Comparison of ENCODE assay signal across 21 cellular contexts in genomic region chr22:46408568-46409506, GRCh38.
DNase-seq lines count a peak whose midpoint lies in the region; ATAC-seq and TF ChIP-seq lines count a peak whose summit lies in the region.
"Had no signal": no experiment of that assay in that cellular context is flagged by ENCODE, and none has a peak within 500 bp of the region (broad histone marks: within the 10 kb centered on the region; RNA-seq: fewer than 3 reads in every experiment).

No MANE protein-coding gene starts in this region.

- peaks cover 0 to 12% (median 4%) of the 10 kb centered on the region in 9 donors for H3K4me1 ChIP-seq in heart right ventricle
- no peaks in the 10 kb centered on the region for H3K4me1 ChIP-seq in colonic mucosa
- no peaks in the 10 kb centered on the region for H3K4me1 ChIP-seq in spleen
- H3K4me1 ChIP-seq: BLaER1 treated with 17β-estradiol and CSF1 and Interleukin-3, amounts not matched to agents 10 nM and 100 nM had no signal

- TF ChIP-seq POLR2A in spleen (IDR thresholded peaks at IDR 0.05) = no peak

- no peak overlapping the region for H3K4me3 Mint-ChIP-seq in WTC11
- H3K4me3 Mint-ChIP-seq in stimulated activated effector memory CD8-positive, alpha-beta T cell treated with anti-CD3 and anti-CD28 coated beads, Interleukin-12 subunit alpha, Interleukin-12 subunit beta, amount 100 ng/mL, for 72 hours = no peak overlapping the region
- no peak overlapping the region for H3K4me3 Mint-ChIP-seq in T-helper 17 cell
- H3K4me3 Mint-ChIP-seq: CD8-positive, alpha-beta T cell had no signal

- H3K27ac ChIP-seq in heart right ventricle (no peak overlapping the region), colonic mucosa (no peak overlapping the region), spleen (no peak overlapping the region)
- H3K27ac ChIP-seq: 22Rv1; BLaER1 treated with 17β-estradiol and CSF1 and Interleukin-3, amounts not matched to agents 10 nM and 100 nM had no signal

- H3K27ac Mint-ChIP-seq in WTC11 (no peak overlapping the region), T-helper 17 cell (no peak overlapping the region)
- H3K27ac Mint-ChIP-seq in stimulated activated effector memory CD8-positive, alpha-beta T cell treated with anti-CD3 and anti-CD28 coated beads, Interleukin-12 subunit alpha, Interleukin-12 subunit beta, amount 100 ng/mL, for 72 hours = no peak overlapping the region
- H3K27ac Mint-ChIP-seq: CD8-positive, alpha-beta T cell had no signal

- intact Hi-C loops in left cardiac atrium (cut with DNase I) = no loop called here
- intact Hi-C loops in heart right ventricle (cut with DNase I) = loop anchor here in 1 of 10 donors (10.0 kb wide), 1 partner anchor 126 kb away; the partner anchor contains the start of gene CELSR1
- intact Hi-C loops in colonic mucosa (cut with DNase I) = no loop called here
- intact Hi-C loops in spleen (cut with DNase I; ENCODE audit: low total_unique reads) = no loop called here

- H3K27me3 ChIP-seq in heart right ventricle = peaks cover 0 to 3% (median 0%) of the 10 kb centered on the region in 7 donors
- no peaks in the 10 kb centered on the region for H3K27me3 ChIP-seq in colonic mucosa
- no peaks in the 10 kb centered on the region for H3K27me3 ChIP-seq in spleen (replicated peaks in 1 of 7)
- H3K27me3 ChIP-seq: BLaER1 treated with 17β-estradiol and CSF1 and Interleukin-3, amounts not matched to agents 10 nM and 100 nM had no signal

- DNase-seq in left cardiac atrium (peak; percentile 20), heart right ventricle (no peak), WTC11 (ENCODE audit: low spot score) (no peak), kidney tubule cell (ENCODE audit: low spot score) (peak; percentile 23), T-helper 17 cell (no peak), colonic mucosa (no peak), spleen (no peak)
- DNase-seq in stimulated activated effector memory CD8-positive, alpha-beta T cell treated with anti-CD3 and anti-CD28 coated beads, Interleukin-12 subunit alpha, Interleukin-12 subunit beta, amount 100 ng/mL, for 72 hours (ENCODE audit: low spot score in 2 of 2) = no peak
- DNase-seq: ACHN; CD8-positive, alpha-beta T cell; DND-41; HCEC 1CT; Kasumi-1; NCI-H1694 treated with DMSO at 0.1 percent for 48 hours; NCI-H2081 treated with DMSO at 0.1 percent for 48 hours; NCI-H446 treated with DMSO at 0.1 percent for 48 hours; NCI-H526 treated with DMSO at 0.1 percent for 48 hours; OCI-M1; Right ventricle myocardium superior had no signal

- TF ChIP-seq CTCF in heart right ventricle (IDR thresholded peaks at IDR 0.05) (no peak), WTC11 (IDR thresholded peaks at IDR 0.05) (no peak), colonic mucosa (IDR thresholded peaks at IDR 0.05) (no peak), spleen (IDR thresholded peaks at IDR 0.05 in 8 of 11, conservative IDR thresholded peaks at IDR 0.05 in 3 of 11) (no peak)

- H3K27me3 Mint-ChIP-seq in WTC11 (ENCODE audit: low read depth) (no peaks in the 10 kb centered on the region), T-helper 17 cell (peaks cover 6% of the 10 kb centered on the region)

- H3K4me3 ChIP-seq in heart right ventricle (no peak overlapping the region), colonic mucosa (no peak overlapping the region), spleen (no peak overlapping the region)
- H3K4me3 ChIP-seq: BLaER1 treated with 17β-estradiol and CSF1 and Interleukin-3, amounts not matched to agents 10 nM and 100 nM had no signal

- 82 to 84% methylated on average over 41 of the region's 41 CpGs for WGBS in heart right ventricle, 2 donors
- 85 to 92% (median 88%) methylated on average over 29 to 41 of the region's 41 CpGs for WGBS in spleen, 5 donors

- H3K9me3 ChIP-seq in heart right ventricle = no peaks in the 10 kb centered on the region
- H3K9me3 ChIP-seq in T-helper 17 cell (ENCODE audit: control insufficient read depth, low read length, poor library complexity, severe bottlenecking) = no peaks in the 10 kb centered on the region
- H3K9me3 ChIP-seq in colonic mucosa = no peaks in the 10 kb centered on the region
- H3K9me3 ChIP-seq in spleen = no peaks in the 10 kb centered on the region
- H3K9me3 ChIP-seq: BLaER1 treated with 17β-estradiol and CSF1 and Interleukin-3, amounts not matched to agents 10 nM and 100 nM had no signal

- H3K4me1 Mint-ChIP-seq in WTC11 (peaks cover 3% of the 10 kb centered on the region; the same call in 1 of the 2 replicates), T-helper 17 cell (peaks cover 4% of the 10 kb centered on the region)
- peaks cover 4% of the 10 kb centered on the region for H3K4me1 Mint-ChIP-seq in stimulated activated effector memory CD8-positive, alpha-beta T cell treated with anti-CD3 and anti-CD28 coated beads, Interleukin-12 subunit alpha, Interleukin-12 subunit beta, amount 100 ng/mL, for 72 hours

- ATAC-seq in left cardiac atrium = no peak
- no peak for ATAC-seq in heart right ventricle
- peak; percentile 43; the same call in 1 of the 2 replicates for ATAC-seq in WTC11
- ATAC-seq in stimulated activated effector memory CD8-positive, alpha-beta T cell treated with anti-CD3 and anti-CD28 coated beads, Interleukin-12 subunit alpha, Interleukin-12 subunit beta, amount 100 ng/mL, for 72 hours = no peak
- ATAC-seq in T-helper 17 cell = no peak
- ATAC-seq: CD8-positive, alpha-beta T cell had no signal

- CTCF ChIA-PET in WTC11 (lab: Charles Lee) = interaction anchor here (0.6 to 1.1 kb wide), 2 partner anchors 41 to 292 kb away, joined by 5 to 6 read pairs; no protein-coding TSS in a partner anchor

- no peaks in the 10 kb centered on the region for H3K9me3 Mint-ChIP-seq in WTC11
- no peaks in the 10 kb centered on the region for H3K9me3 Mint-ChIP-seq in stimulated activated effector memory CD8-positive, alpha-beta T cell treated with anti-CD3 and anti-CD28 coated beads, Interleukin-12 subunit alpha, Interleukin-12 subunit beta, amount 100 ng/mL, for 72 hours
- H3K9me3 Mint-ChIP-seq: CD8-positive, alpha-beta T cell had no signal

- POLR2A ChIA-PET in WTC11 (lab: Charles Lee) = no interaction called here

- peaks cover 3% of the 10 kb centered on the region; the same call in 1 of the 2 replicates for H3K36me3 Mint-ChIP-seq in WTC11
- H3K36me3 Mint-ChIP-seq in stimulated activated effector memory CD8-positive, alpha-beta T cell treated with anti-CD3 and anti-CD28 coated beads, Interleukin-12 subunit alpha, Interleukin-12 subunit beta, amount 100 ng/mL, for 72 hours = no peaks in the 10 kb centered on the region
- H3K36me3 Mint-ChIP-seq in T-helper 17 cell (ENCODE audit: low read depth) = no peaks in the 10 kb centered on the region
- H3K36me3 Mint-ChIP-seq: CD8-positive, alpha-beta T cell had no signal

- no peak overlapping the region for H3K9ac ChIP-seq in colonic mucosa (ENCODE audit: low read depth in 2 of 2, low read length in 2 of 2)
- H3K9ac ChIP-seq: BLaER1 treated with 17β-estradiol and CSF1 and Interleukin-3, amounts not matched to agents 10 nM and 100 nM had no signal

- H3K36me3 ChIP-seq in heart right ventricle (no peaks in the 10 kb centered on the region), colonic mucosa (no peaks in the 10 kb centered on the region), spleen (peaks cover 0 to 29% (median 3%) of the 10 kb centered on the region in 6 donors)
- H3K36me3 ChIP-seq: BLaER1 treated with 17β-estradiol and CSF1 and Interleukin-3, amounts not matched to agents 10 nM and 100 nM had no signal

TF ChIP-seq in WTC11, 78 proteins besides CTCF, POLR2A, EP300 and RAD21:
- TF ChIP-seq TCF7 (CRISPR knock-in tag; IDR thresholded peaks at IDR 0.05; ENCODE audit: low read depth) (no peak), AFF4 (CRISPR knock-in tag; IDR thresholded peaks at IDR 0.05; ENCODE audit: borderline replicate concordance) (no peak), NR2C2 (CRISPR knock-in tag; IDR thresholded peaks at IDR 0.05) (no peak), FOXJ3 (CRISPR knock-in tag; IDR thresholded peaks at IDR 0.05; ENCODE audit: borderline replicate concordance) (no peak), ZNF232 (CRISPR knock-in tag; IDR thresholded peaks at IDR 0.05) (no peak), MXD4 (CRISPR knock-in tag; IDR thresholded peaks at IDR 0.05; ENCODE audit: borderline replicate concordance) (no peak)
TF ChIP-seq in WTC11: peak in this region for 0.

Comparison
In these comparisons a context has a peak if more than half of its experiments do, and no peak if none do; other contexts are left out.
1. DNase-seq: peak in left cardiac atrium (single experiment) and kidney tubule cell (single experiment); none in heart right ventricle (0 of 2), WTC11 (single experiment), stimulated activated effector memory CD8-positive, alpha-beta T cell treated with anti-CD3 and anti-CD28 coated beads, Interleukin-12 subunit alpha, Interleukin-12 subunit beta, amount 100 ng/mL, for 72 hours (0 of 2), T-helper 17 cell (0 of 3), colonic mucosa (single experiment) and spleen (single experiment).